19 cellular contexts compared by ENCODE assay signal in the genomic region with DNA sequence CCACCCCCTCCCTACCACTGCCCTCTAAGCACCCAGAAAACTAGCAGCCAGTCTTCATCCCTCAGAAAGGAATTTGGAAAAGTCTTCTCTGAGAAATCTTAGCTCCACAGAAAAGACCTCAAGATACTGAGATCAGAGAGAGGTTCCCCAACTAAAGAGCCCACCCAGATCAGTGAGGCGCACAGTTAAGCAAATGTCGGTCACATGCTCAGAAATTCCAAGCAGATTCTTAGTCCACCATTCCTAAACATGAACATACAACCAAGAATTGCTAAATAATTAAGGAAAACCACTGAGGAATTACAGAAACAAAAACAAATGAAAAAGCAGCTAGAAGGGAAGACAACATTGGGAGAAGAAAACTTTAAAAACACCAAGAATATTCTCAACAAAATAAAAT. TPM values are rescaled to one million over a fixed set of nuclear protein-coding genes. Genes with fewer than 3 reads are reported as not detected.
A peak's percentile ranks its signal among the peaks of the same experiment; 100 is the strongest.
DNase-seq lines count a peak whose midpoint lies in the region; ATAC-seq and TF ChIP-seq lines count a peak whose summit lies in the region.
"Had no signal": no experiment of that assay in that cellular context is flagged by ENCODE, and none has a peak within 500 bp of the region (broad histone marks: within the 10 kb centered on the region; RNA-seq: fewer than 3 reads in every experiment).

No MANE protein-coding gene starts in this region.

- POLR2A ChIA-PET in activated CD4-positive, alpha-beta memory T cell treated with anti-CD3 and anti-CD28 coated beads, Interleukin-2, amount 10 ng/mL, durations not matched to agents 7 days and 5 days (lab: Charles Lee) = no interaction called here

- no CpG with 5 or more reads among the region's 2 CpGs for WGBS in mesendoderm (ENCODE audit: extremely low coverage, insufficient coverage, low lambda C conversion rate)
- 70 to 77% methylated on average over 2 of the region's 2 CpGs for WGBS in tibial nerve, 2 donors

- peak overlapping the region; percentile 26 for H3K4me3 Mint-ChIP-seq in activated naive CD4-positive, alpha-beta T cell treated with anti-CD3 and anti-CD28 coated beads, Interleukin-2, amount 50 U/mL, for 24 hours
- peak overlapping the region; percentile 14 for H3K4me3 Mint-ChIP-seq in activated T-helper 17 cell treated with anti-CD3 and anti-CD28 coated beads, Interleukin-2, amount 50 U/mL, for 72 hours
- no peak overlapping the region for H3K4me3 Mint-ChIP-seq in natural killer cell
- no peak overlapping the region for H3K4me3 Mint-ChIP-seq in activated CD4-positive, alpha-beta memory T cell treated with anti-CD3 and anti-CD28 coated beads, Interleukin-2, amount 10 ng/mL, durations not matched to agents 7 days and 5 days
- H3K4me3 Mint-ChIP-seq: activated CD4-positive, alpha-beta T cell treated with anti-CD3 and anti-CD28 coated beads for 36 hours had no signal

- H3K9me3 ChIP-seq in tibial nerve = peaks cover 0 to 5% (median 2%) of the 10 kb centered on the region in 4 donors

- H2BK120ac ChIP-seq in mesendoderm (ENCODE audit: low read depth, low read length) = no peak overlapping the region

- DNase-seq in activated naive CD4-positive, alpha-beta T cell (lab: John Stamatoyannopoulos, UW) = no peak
- DNase-seq in mesendoderm = no peak
- DNase-seq in tibial nerve (ENCODE audit: low spot score in 2 of 2) = no peak
- DNase-seq in natural killer cell = no peak
- DNase-seq in middle frontal gyrus (ENCODE audit: extremely low spot score, low spot score) = no peak
- DNase-seq in activated CD4-positive, alpha-beta memory T cell treated with anti-CD3 and anti-CD28 coated beads, Interleukin-2, amount 10 ng/mL, durations not matched to agents 7 days and 5 days = no peak
- DNase-seq: activated CD4-positive, alpha-beta T cell treated with anti-CD3 and anti-CD28 coated beads for 36 hours; activated gamma-delta T cell treated with Interleukin-2 at 50 U/mL for 16 hours; amniotic stem cell; GF-D8; MG63; NCI-H146; NCI-H2171; NCI-H526 treated with DMSO at 0.1 percent for 48 hours; spleen; stimulated activated CD4-positive, alpha-beta T cell treated with anti-CD3 and anti-CD28 coated beads, Interleukin-4, amount 100 ng/mL, for 4 hours had no signal

- CTCF ChIA-PET in activated CD4-positive, alpha-beta memory T cell treated with anti-CD3 and anti-CD28 coated beads, Interleukin-2, amount 10 ng/mL, durations not matched to agents 7 days and 5 days (lab: Charles Lee) = interaction anchor here (0.9 to 1.3 kb wide), 2 partner anchors 9 to 27 kb away, joined by 3 to 8 read pairs; no protein-coding TSS in a partner anchor

- H3K4me1 ChIP-seq in mesendoderm (ENCODE audit: control insufficient read depth, low read depth, low read length) = peaks cover 3% of the 10 kb centered on the region
- H3K4me1 ChIP-seq in tibial nerve = peaks cover 0 to 73% (median 46%) of the 10 kb centered on the region in 4 donors

- no peak overlapping the region for H3K27ac Mint-ChIP-seq in activated naive CD4-positive, alpha-beta T cell treated with anti-CD3 and anti-CD28 coated beads, Interleukin-2, amount 50 U/mL, for 24 hours
- peak overlapping the region; percentile 14 for H3K27ac Mint-ChIP-seq in activated T-helper 17 cell treated with anti-CD3 and anti-CD28 coated beads, Interleukin-2, amount 50 U/mL, for 72 hours
- no peak overlapping the region for H3K27ac Mint-ChIP-seq in natural killer cell
- H3K27ac Mint-ChIP-seq in activated CD4-positive, alpha-beta memory T cell treated with anti-CD3 and anti-CD28 coated beads, Interleukin-2, amount 10 ng/mL, durations not matched to agents 7 days and 5 days = no peak overlapping the region

- H2BK15ac ChIP-seq in mesendoderm (replicated peaks; ENCODE audit: low read depth) = no peak overlapping the region

- no peaks in the 10 kb centered on the region for H3K36me3 ChIP-seq in mesendoderm (ENCODE audit: control insufficient read depth, insufficient read depth, low read length)
- no peaks in the 10 kb centered on the region for H3K36me3 ChIP-seq in tibial nerve
- H3K36me3 ChIP-seq: MG63 had no signal

- no peak overlapping the region for H3K4ac ChIP-seq in mesendoderm (ENCODE audit: low read depth, low read length)

- peak overlapping the region; percentile 17 for H3K56ac ChIP-seq in mesendoderm (ENCODE audit: low read length)

- no peak overlapping the region for H2BK5ac ChIP-seq in mesendoderm (ENCODE audit: low read length)

- TF ChIP-seq EP300 in tibial nerve (IDR thresholded peaks at IDR 0.05) = no peak

- TF ChIP-seq POLR2A in tibial nerve (IDR thresholded peaks at IDR 0.05) = no peak

- peaks cover 68% of the 10 kb centered on the region for H3K79me2 ChIP-seq in mesendoderm (ENCODE audit: control insufficient read depth, insufficient read depth, low read length)

- no peak overlapping the region for H3K4me3 ChIP-seq in mesendoderm (ENCODE audit: low read length)
- no peak overlapping the region for H3K4me3 ChIP-seq in tibial nerve
- H3K4me3 ChIP-seq: BLaER1, MG63, spleen had no signal

- no peak overlapping the region for H3K4me2 ChIP-seq in mesendoderm (ENCODE audit: low read length)

- no peak overlapping the region for H4K5ac ChIP-seq in mesendoderm (ENCODE audit: low read length)

- H3K18ac ChIP-seq in mesendoderm (ENCODE audit: low read length) = no peak overlapping the region

- H3K36me3 Mint-ChIP-seq in activated naive CD4-positive, alpha-beta T cell treated with anti-CD3 and anti-CD28 coated beads, Interleukin-2, amount 50 U/mL, for 24 hours = peaks cover 8% of the 10 kb centered on the region
- H3K36me3 Mint-ChIP-seq in activated T-helper 17 cell treated with anti-CD3 and anti-CD28 coated beads, Interleukin-2, amount 50 U/mL, for 72 hours (ENCODE audit: low read depth) = no peaks in the 10 kb centered on the region
- no peaks in the 10 kb centered on the region for H3K36me3 Mint-ChIP-seq in natural killer cell
- H3K36me3 Mint-ChIP-seq in activated CD4-positive, alpha-beta memory T cell treated with anti-CD3 and anti-CD28 coated beads, Interleukin-2, amount 10 ng/mL, durations not matched to agents 7 days and 5 days (ENCODE audit: low read depth) = peaks cover 9% of the 10 kb centered on the region

- no peak overlapping the region for H3K23ac ChIP-seq in mesendoderm (ENCODE audit: low read length)

- H3K9ac ChIP-seq in mesendoderm (ENCODE audit: low read length) = no peak overlapping the region
- H3K9ac ChIP-seq: BLaER1 had no signal

- H3K27me3 ChIP-seq in mesendoderm (ENCODE audit: insufficient read depth, low read length, poor library complexity) (no peaks in the 10 kb centered on the region), tibial nerve (no peaks in the 10 kb centered on the region)
- H3K27me3 ChIP-seq: BLaER1, MG63, spleen had no signal

- H3K9me3 Mint-ChIP-seq in activated naive CD4-positive, alpha-beta T cell treated with anti-CD3 and anti-CD28 coated beads, Interleukin-2, amount 50 U/mL, for 24 hours = no peaks in the 10 kb centered on the region
- no peaks in the 10 kb centered on the region for H3K9me3 Mint-ChIP-seq in activated T-helper 17 cell treated with anti-CD3 and anti-CD28 coated beads, Interleukin-2, amount 50 U/mL, for 72 hours
- no peaks in the 10 kb centered on the region for H3K9me3 Mint-ChIP-seq in natural killer cell
- H3K9me3 Mint-ChIP-seq in activated CD4-positive, alpha-beta memory T cell treated with anti-CD3 and anti-CD28 coated beads, Interleukin-2, amount 10 ng/mL, durations not matched to agents 7 days and 5 days = peaks cover 8% of the 10 kb centered on the region

- H2AK5ac ChIP-seq in mesendoderm (ENCODE audit: low read length) = no peak overlapping the region

- no peak overlapping the region for H4K8ac ChIP-seq in mesendoderm (ENCODE audit: low read depth, low read length)

- intact Hi-C loops in natural killer cell (cut with micrococcal nuclease) = no loop called here

- no peak for TF ChIP-seq CTCF in tibial nerve (IDR thresholded peaks at IDR 0.05)
- no peak for TF ChIP-seq CTCF in natural killer cell (IDR thresholded peaks at IDR 0.05)

- H3K27me3 Mint-ChIP-seq in activated naive CD4-positive, alpha-beta T cell treated with anti-CD3 and anti-CD28 coated beads, Interleukin-2, amount 50 U/mL, for 24 hours = no peaks in the 10 kb centered on the region
- H3K27me3 Mint-ChIP-seq in activated T-helper 17 cell treated with anti-CD3 and anti-CD28 coated beads, Interleukin-2, amount 50 U/mL, for 72 hours = no peaks in the 10 kb centered on the region
- no peaks in the 10 kb centered on the region for H3K27me3 Mint-ChIP-seq in natural killer cell (ENCODE audit: low read depth in 2 of 2)
- no peaks in the 10 kb centered on the region for H3K27me3 Mint-ChIP-seq in activated CD4-positive, alpha-beta memory T cell treated with anti-CD3 and anti-CD28 coated beads, Interleukin-2, amount 10 ng/mL, durations not matched to agents 7 days and 5 days
- H3K27me3 Mint-ChIP-seq: activated CD4-positive, alpha-beta T cell treated with anti-CD3 and anti-CD28 coated beads for 36 hours had no signal

- H3K4me1 Mint-ChIP-seq in activated naive CD4-positive, alpha-beta T cell treated with anti-CD3 and anti-CD28 coated beads, Interleukin-2, amount 50 U/mL, for 24 hours = peaks cover 79% of the 10 kb centered on the region
- peaks cover 56% of the 10 kb centered on the region for H3K4me1 Mint-ChIP-seq in activated T-helper 17 cell treated with anti-CD3 and anti-CD28 coated beads, Interleukin-2, amount 50 U/mL, for 72 hours
- H3K4me1 Mint-ChIP-seq in natural killer cell = peaks cover 79 to 80% of the 10 kb centered on the region in 2 donors
- H3K4me1 Mint-ChIP-seq in activated CD4-positive, alpha-beta memory T cell treated with anti-CD3 and anti-CD28 coated beads, Interleukin-2, amount 10 ng/mL, durations not matched to agents 7 days and 5 days = peaks cover 32% of the 10 kb centered on the region

- peaks cover 4% of the 10 kb centered on the region for H3K79me1 ChIP-seq in mesendoderm (ENCODE audit: low read length)

- ATAC-seq in activated T-helper 17 cell treated with anti-CD3 and anti-CD28 coated beads, Interleukin-2, amount 50 U/mL, for 72 hours (replicated peaks) = no peak
- no peak for ATAC-seq in natural killer cell
- ATAC-seq: activated CD4-positive, alpha-beta T cell treated with anti-CD3 and anti-CD28 coated beads for 36 hours had no signal

- H3K27ac ChIP-seq in mesendoderm (ENCODE audit: low read depth, low read length) (no peak overlapping the region), tibial nerve (peak overlapping the region in 3 of 4 donors; percentile 10 to 66 (median 25))
- H3K27ac ChIP-seq: BLaER1 had no signal

RNA-seq across cellular contexts. Expression of a gene that starts 32.3 kb away (rescaled TPM):
- total RNA-seq in activated T-helper 17 cell treated with anti-CD3 and anti-CD28 coated beads, Interleukin-2, amount 50 U/mL, for 72 hours = 10 to 100 TPM; 49.9 to 56.2 TPM
- polyA plus RNA-seq in mesendoderm (2013, experiment 1 of 2) = 25.0 TPM
- polyA plus RNA-seq in mesendoderm (2013, experiment 2 of 2) = 25.0 TPM
- 100 to 1,000 TPM; 138 to 234 (median 218) TPM for total RNA-seq in tibial nerve
- 100 to 1,000 TPM; 237 to 316 (median 240) TPM for total RNA-seq in natural killer cell
- 10 to 100 TPM; 68.3 to 71.8 TPM for total RNA-seq in activated CD4-positive, alpha-beta memory T cell treated with anti-CD3 and anti-CD28 coated beads, Interleukin-2, amount 10 ng/mL, durations not matched to agents 7 days and 5 days

Comparison
In these comparisons a context has a peak if more than half of its experiments do, and no peak if none do; other contexts are left out.
1. H3K4me3 Mint-ChIP-seq: peak in activated naive CD4-positive, alpha-beta T cell treated with anti-CD3 and anti-CD28 coated beads, Interleukin-2, amount 50 U/mL, for 24 hours (single experiment) and activated T-helper 17 cell treated with anti-CD3 and anti-CD28 coated beads, Interleukin-2, amount 50 U/mL, for 72 hours (single experiment); none in natural killer cell (single experiment) and activated CD4-positive, alpha-beta memory T cell treated with anti-CD3 and anti-CD28 coated beads, Interleukin-2, amount 10 ng/mL, durations not matched to agents 7 days and 5 days (single experiment).